Comparison of ENCODE assay signal across 29 cellular contexts in genomic region chr10:70966848-70967553, GRCh38.
"Had no signal": no experiment of that assay in that cellular context is flagged by ENCODE, and none has a peak within 500 bp of the region (broad histone marks: within the 10 kb centered on the region; RNA-seq: fewer than 3 reads in every experiment).

No MANE protein-coding gene starts in this region.

- H3K27me3 ChIP-seq: right lobe of liver had no signal

- H3K4me3 Mint-ChIP-seq: activated CD4-positive, alpha-beta T cell treated with anti-CD3 and anti-CD28 coated beads, Interleukin-2, amount 10 ng/mL, durations not matched to agents 7 days and 5 days; activated CD8-positive, alpha-beta T cell treated with anti-CD3 and anti-CD28 coated beads for 36 hours; activated T-cell treated with anti-CD3 and anti-CD28 coated beads, Interleukin-2, amount 50 U/mL, for 4 hours; activated T-helper 17 cell treated with anti-CD3 and anti-CD28 coated beads, Interleukin-2, amount 50 U/mL, for 72 hours; natural killer cell treated with Interleukin-12 subunit alpha and Interleukin-12 subunit beta and Interleukin-15 and Interleukin-18, amount 100 ng/mL, for 72 hours; stimulated activated effector memory CD8-positive, alpha-beta T cell treated with anti-CD3 and anti-CD28 coated beads, Interleukin-12 subunit alpha, Interleukin-12 subunit beta, amount 100 ng/mL, for 72 hours; stimulated activated naive CD8-positive, alpha-beta T cell treated with anti-CD3 and anti-CD28 coated beads, Interleukin-15, Interleukin-2, amounts not matched to agents 100 ng/mL and 50 ng/mL, for 24 hours; type B pancreatic cell; WTC11 had no signal

- H3K4me3 ChIP-seq: esophagus squamous epithelium, left lung, lung, right lobe of liver, skin epidermis, thoracic aorta had no signal

- DNase-seq: activated CD4-positive, alpha-beta T cell treated with anti-CD3 and anti-CD28 coated beads for 1 hour; activated CD4-positive, alpha-beta T cell treated with anti-CD3 and anti-CD28 coated beads, Interleukin-2, amount 10 ng/mL, durations not matched to agents 7 days and 5 days; activated CD8-positive, alpha-beta T cell treated with anti-CD3 and anti-CD28 coated beads for 36 hours; activated gamma-delta T cell treated with Interleukin-2 at 50 U/mL for 16 hours; activated naive CD4-positive, alpha-beta T cell treated with anti-CD3 and anti-CD28 coated beads, Interleukin-2, amount 50 U/mL, for 16 hours; activated T-cell treated with anti-CD3 and anti-CD28 coated beads, Interleukin-2, amount 50 U/mL, for 4 hours; amniotic stem cell; brain microvascular endothelial cell; dermis blood vessel endothelial cell; effector CD4-positive, alpha-beta T cell; esophagus squamous epithelium; foreskin melanocyte; left lung; right lobe of liver; stimulated activated CD4-positive, alpha-beta T cell treated with anti-CD3 and anti-CD28 coated beads, Interleukin-4, amount 100 ng/mL, for 24 hours; T-helper 2 cell had no signal

- FAIRE-seq: astrocyte, colon, endometrium had no signal

- H3K36me3 ChIP-seq: brain microvascular endothelial cell, esophagus squamous epithelium, left lung, right lobe of liver, thoracic aorta had no signal

- H3K27ac Mint-ChIP-seq: activated CD4-positive, alpha-beta T cell treated with anti-CD3 and anti-CD28 coated beads, Interleukin-2, amount 10 ng/mL, durations not matched to agents 7 days and 5 days; activated CD8-positive, alpha-beta T cell treated with anti-CD3 and anti-CD28 coated beads for 36 hours; activated T-helper 17 cell treated with anti-CD3 and anti-CD28 coated beads, Interleukin-2, amount 50 U/mL, for 72 hours; natural killer cell treated with Interleukin-12 subunit alpha and Interleukin-12 subunit beta and Interleukin-15 and Interleukin-18, amount 100 ng/mL, for 72 hours; stimulated activated effector memory CD8-positive, alpha-beta T cell treated with anti-CD3 and anti-CD28 coated beads, Interleukin-12 subunit alpha, Interleukin-12 subunit beta, amount 100 ng/mL, for 72 hours; stimulated activated naive CD8-positive, alpha-beta T cell treated with anti-CD3 and anti-CD28 coated beads, Interleukin-15, Interleukin-2, amounts not matched to agents 100 ng/mL and 50 ng/mL, for 24 hours; type B pancreatic cell; WTC11 had no signal

- H3K9me3 ChIP-seq: right lobe of liver had no signal

- H3K4me1 ChIP-seq: esophagus squamous epithelium, left lung, right lobe of liver had no signal

- H3K36me3 Mint-ChIP-seq: natural killer cell treated with Interleukin-12 subunit alpha and Interleukin-12 subunit beta and Interleukin-15 and Interleukin-18, amount 100 ng/mL, for 72 hours; stimulated activated effector memory CD8-positive, alpha-beta T cell treated with anti-CD3 and anti-CD28 coated beads, Interleukin-12 subunit alpha, Interleukin-12 subunit beta, amount 100 ng/mL, for 72 hours; type B pancreatic cell had no signal

- ATAC-seq: activated CD8-positive, alpha-beta T cell treated with anti-CD3 and anti-CD28 coated beads for 36 hours; activated T-cell treated with anti-CD3 and anti-CD28 coated beads, Interleukin-2, amount 50 U/mL, for 4 hours; left lung; natural killer cell treated with Interleukin-12 subunit alpha and Interleukin-12 subunit beta and Interleukin-15 and Interleukin-18, amount 100 ng/mL, for 72 hours; right lobe of liver had no signal

- H3K9me3 Mint-ChIP-seq: activated CD4-positive, alpha-beta T cell treated with anti-CD3 and anti-CD28 coated beads, Interleukin-2, amount 10 ng/mL, durations not matched to agents 7 days and 5 days; activated CD8-positive, alpha-beta T cell treated with anti-CD3 and anti-CD28 coated beads for 36 hours; activated T-helper 17 cell treated with anti-CD3 and anti-CD28 coated beads, Interleukin-2, amount 50 U/mL, for 72 hours; natural killer cell treated with Interleukin-12 subunit alpha and Interleukin-12 subunit beta and Interleukin-15 and Interleukin-18, amount 100 ng/mL, for 72 hours; stimulated activated effector memory CD8-positive, alpha-beta T cell treated with anti-CD3 and anti-CD28 coated beads, Interleukin-12 subunit alpha, Interleukin-12 subunit beta, amount 100 ng/mL, for 72 hours had no signal

- H3K4me1 Mint-ChIP-seq: activated CD4-positive, alpha-beta T cell treated with anti-CD3 and anti-CD28 coated beads, Interleukin-2, amount 10 ng/mL, durations not matched to agents 7 days and 5 days; activated T-helper 17 cell treated with anti-CD3 and anti-CD28 coated beads, Interleukin-2, amount 50 U/mL, for 72 hours; stimulated activated effector memory CD8-positive, alpha-beta T cell treated with anti-CD3 and anti-CD28 coated beads, Interleukin-12 subunit alpha, Interleukin-12 subunit beta, amount 100 ng/mL, for 72 hours had no signal

- H3K27ac ChIP-seq: brain microvascular endothelial cell, epithelial cell of prostate, esophagus squamous epithelium, left lung, right lobe of liver, skin epidermis, thoracic aorta had no signal
